ENCODE assay signal across 8 cellular contexts in the genomic region with DNA sequence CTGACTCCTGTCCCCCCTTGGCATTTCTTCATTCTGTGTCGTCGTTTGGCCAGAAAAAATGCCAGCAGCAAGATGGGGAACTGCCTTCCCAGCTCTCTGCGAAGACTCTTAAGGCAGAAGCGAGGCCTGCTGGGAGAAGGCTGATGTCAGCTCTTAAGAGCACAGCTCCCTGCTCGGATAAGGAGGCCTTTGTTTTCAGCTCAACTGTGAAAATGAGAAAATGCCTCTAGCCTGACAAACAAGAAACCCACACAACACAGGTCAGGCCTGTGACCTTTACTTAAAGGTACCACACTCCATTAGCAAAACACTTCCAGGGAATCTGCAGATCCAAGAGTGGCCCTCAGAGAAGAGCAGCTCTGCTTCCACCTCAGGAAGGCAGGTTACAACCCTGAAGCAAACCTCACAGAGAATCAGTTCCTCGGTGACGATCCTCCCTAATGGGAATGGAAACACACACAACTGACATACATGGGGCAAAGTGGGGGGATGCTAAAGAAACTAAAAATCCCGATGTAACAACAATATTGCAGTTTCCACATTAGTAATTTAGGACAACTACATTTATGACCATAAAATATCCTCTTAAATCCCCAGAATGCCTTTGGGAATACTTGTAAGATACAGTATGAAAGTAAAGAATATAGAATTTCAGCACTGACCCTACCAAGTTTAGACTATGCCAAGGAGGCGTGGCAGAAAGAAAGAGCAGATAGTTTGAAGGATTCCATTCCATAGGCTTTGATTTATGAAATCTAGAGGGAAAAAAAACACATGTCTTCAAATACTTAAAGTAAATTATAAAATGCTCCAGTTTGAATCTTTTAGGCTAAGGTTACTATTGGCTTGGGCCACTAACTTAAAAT. TPM values are rescaled to one million over a fixed set of nuclear protein-coding genes. Genes with fewer than 3 reads are reported as not detected.
DNase-seq lines count a peak whose midpoint lies in the region; ATAC-seq and TF ChIP-seq lines count a peak whose summit lies in the region.

No MANE protein-coding gene starts in this region.

- no peaks in the 10 kb centered on the region for H3F3A ChIP-seq in SK-N-SH (replicated peaks; ENCODE audit: insufficient read depth)

- H3K9ac ChIP-seq in SK-N-SH = peak overlapping the region; percentile 29

- peaks cover 96% of the 10 kb centered on the region for H3K79me2 ChIP-seq in SK-N-SH (ENCODE audit: insufficient read depth)

- CTCF ChIA-PET in SK-N-SH (lab: Yijun Ruan, JAX) = no interaction called here
- CTCF ChIA-PET in activated CD4-positive, alpha-beta T cell treated with anti-CD3 and anti-CD28 coated beads, Interleukin-2, amount 10 ng/mL, durations not matched to agents 7 days and 5 days (lab: Charles Lee) = no interaction called here

- peaks cover 3 to 17% of the 10 kb centered on the region in 2 experiments for H3K36me3 ChIP-seq in SK-N-SH (replicated peaks in 1 of 2; ENCODE audit: control insufficient read depth in 1 of 2, insufficient read depth in 2 of 2, low read length in 1 of 2)

- POLR2A ChIA-PET in SK-N-SH (lab: Yijun Ruan, JAX) = no interaction called here
- POLR2A ChIA-PET in activated CD4-positive, alpha-beta T cell treated with anti-CD3 and anti-CD28 coated beads, Interleukin-2, amount 10 ng/mL, durations not matched to agents 7 days and 5 days (lab: Charles Lee) = no interaction called here

- ATAC-seq in HG03159 (IDR thresholded peaks at IDR 0.05; ENCODE audit: unreplicated experiment) = no peak
- ATAC-seq in GM18498 (IDR thresholded peaks at IDR 0.05; ENCODE audit: unreplicated experiment) = no peak

- H3K4me1 ChIP-seq in SK-N-SH (ENCODE audit: control insufficient read depth in 1 of 2, insufficient read depth in 2 of 2, low read depth in 1 of 2, low read length in 1 of 2) = peaks cover 39 to 44% of the 10 kb centered on the region in 2 experiments

- TF ChIP-seq CTCF in SK-N-SH (IDR thresholded peaks at IDR 0.05) (no peak), fibroblast of the aortic adventitia (IDR thresholded peaks at IDR 0.05; ENCODE audit: insufficient read depth, low read length) (no peak)

- H3K9me3 Mint-ChIP-seq in activated CD4-positive, alpha-beta T cell treated with anti-CD3 and anti-CD28 coated beads, Interleukin-2, amount 10 ng/mL, durations not matched to agents 7 days and 5 days = peaks cover 2% of the 10 kb centered on the region

- H3K27me3 Mint-ChIP-seq in activated CD4-positive, alpha-beta T cell treated with anti-CD3 and anti-CD28 coated beads, Interleukin-2, amount 10 ng/mL, durations not matched to agents 7 days and 5 days = no peaks in the 10 kb centered on the region

- WGBS in SK-N-SH (ENCODE audit: low lambda C conversion rate) = 41% methylated on average over 9 of the region's 9 CpGs

- no peak overlapping the region for H3K27ac Mint-ChIP-seq in activated CD4-positive, alpha-beta T cell treated with anti-CD3 and anti-CD28 coated beads, Interleukin-2, amount 10 ng/mL, durations not matched to agents 7 days and 5 days

- no peaks in the 10 kb centered on the region for H3K9me2 ChIP-seq in SK-N-SH

- TF ChIP-seq EP300 in SK-N-SH (IDR thresholded peaks at IDR 0.05; ENCODE audit: borderline replicate concordance in 1 of 2, low read depth in 1 of 2, low read length in 1 of 2) = peak; percentile 6 to 25; a peak in 1 of 4 replicates

- H2AFZ ChIP-seq in SK-N-SH (ENCODE audit: low read depth) = no peak overlapping the region

- DNase-seq in DMS79 treated with DMSO at 0.1 percent for 48 hours (lab: John Stamatoyannopoulos, UW) (peak; percentile 62), SK-N-SH (no peak), fibroblast of the aortic adventitia (ENCODE audit: low read depth) (peak; percentile 81), non-pigmented ciliary epithelial cell (ENCODE audit: low read depth) (peak; percentile 70), NAMALWA (ENCODE audit: low spot score) (no peak)
- no peak for DNase-seq in activated CD4-positive, alpha-beta T cell treated with anti-CD3 and anti-CD28 coated beads, Interleukin-2, amount 10 ng/mL, durations not matched to agents 7 days and 5 days

- H3K27ac ChIP-seq in SK-N-SH (ENCODE audit: low read depth in 2 of 2, low read length in 1 of 2) = peak overlapping the region; percentile 67 to 75

- H3K4me3 Mint-ChIP-seq in activated CD4-positive, alpha-beta T cell treated with anti-CD3 and anti-CD28 coated beads, Interleukin-2, amount 10 ng/mL, durations not matched to agents 7 days and 5 days = no peak overlapping the region

- H3K36me3 Mint-ChIP-seq in activated CD4-positive, alpha-beta T cell treated with anti-CD3 and anti-CD28 coated beads, Interleukin-2, amount 10 ng/mL, durations not matched to agents 7 days and 5 days (ENCODE audit: low read depth) = peaks cover 29% of the 10 kb centered on the region

- H3K4me2 ChIP-seq in SK-N-SH = peak overlapping the region; percentile 7

- 0 out of 4 replicates have a peak overlapping the region, but pooled peaks of 1 of the 2 experiments have one; percentile 21 for H3K4me3 ChIP-seq in SK-N-SH (ENCODE audit: low read depth in 2 of 2, low read length in 1 of 2)
- H3K4me3 ChIP-seq in fibroblast of the aortic adventitia (ENCODE audit: low read depth, low read length) = no peak overlapping the region

- H3K27me3 ChIP-seq in SK-N-SH (ENCODE audit: insufficient read depth) = no peaks in the 10 kb centered on the region

- peaks cover 85% of the 10 kb centered on the region for H4K20me1 ChIP-seq in SK-N-SH (ENCODE audit: insufficient read depth)

- H3K4me1 Mint-ChIP-seq in activated CD4-positive, alpha-beta T cell treated with anti-CD3 and anti-CD28 coated beads, Interleukin-2, amount 10 ng/mL, durations not matched to agents 7 days and 5 days = peaks cover 28% of the 10 kb centered on the region

- H3K9me3 ChIP-seq in SK-N-SH = no peaks in the 10 kb centered on the region

- no peak for TF ChIP-seq RAD21 in SK-N-SH (IDR thresholded peaks at IDR 0.05; ENCODE audit: low read length)

TF ChIP-seq in SK-N-SH, 30 proteins besides CTCF, POLR2A, EP300 and RAD21:
- TF ChIP-seq NFIC (IDR thresholded peaks at IDR 0.05; ENCODE audit: borderline replicate concordance) (peak; percentile 40), RFX5 (IDR thresholded peaks at IDR 0.05; ENCODE audit: low read length) (no peak), GABPA (IDR thresholded peaks at IDR 0.05; ENCODE audit: low read depth) (no peak), RXRA (IDR thresholded peaks at IDR 0.05; ENCODE audit: borderline replicate concordance, low read depth) (peak; percentile 40; the same call in 1 of the 2 replicates), TAF1 (IDR thresholded peaks at IDR 0.05; ENCODE audit: borderline replicate concordance, low read depth, low read length) (no peak), TCF12 (IDR thresholded peaks at IDR 0.05) (peak; percentile 45; the same call in 1 of the 2 replicates), YY1 (IDR thresholded peaks at IDR 0.05; ENCODE audit: low read depth) (0 out of 2 replicates have a peak, but pooled peaks have one; percentile 29), MXI1 (IDR thresholded peaks at IDR 0.05; ENCODE audit: low read depth, low read length) (no peak), ELF1 (IDR thresholded peaks at IDR 0.05) (no peak), SMC3 (IDR thresholded peaks at IDR 0.05; ENCODE audit: low read depth, low read length) (peak; percentile 6; the same call in 1 of the 2 replicates)
- TF ChIP-seq, protein P1, sequence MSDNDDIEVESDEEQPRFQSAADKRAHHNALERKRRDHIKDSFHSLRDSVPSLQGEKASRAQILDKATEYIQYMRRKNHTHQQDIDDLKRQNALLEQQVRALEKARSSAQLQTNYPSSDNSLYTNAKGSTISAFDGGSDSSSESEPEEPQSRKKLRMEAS (IDR thresholded peaks at IDR 0.05; ENCODE audit: low read depth) = peak; percentile 76; the same call in 1 of the 2 replicates
- TF ChIP-seq, protein P2, sequence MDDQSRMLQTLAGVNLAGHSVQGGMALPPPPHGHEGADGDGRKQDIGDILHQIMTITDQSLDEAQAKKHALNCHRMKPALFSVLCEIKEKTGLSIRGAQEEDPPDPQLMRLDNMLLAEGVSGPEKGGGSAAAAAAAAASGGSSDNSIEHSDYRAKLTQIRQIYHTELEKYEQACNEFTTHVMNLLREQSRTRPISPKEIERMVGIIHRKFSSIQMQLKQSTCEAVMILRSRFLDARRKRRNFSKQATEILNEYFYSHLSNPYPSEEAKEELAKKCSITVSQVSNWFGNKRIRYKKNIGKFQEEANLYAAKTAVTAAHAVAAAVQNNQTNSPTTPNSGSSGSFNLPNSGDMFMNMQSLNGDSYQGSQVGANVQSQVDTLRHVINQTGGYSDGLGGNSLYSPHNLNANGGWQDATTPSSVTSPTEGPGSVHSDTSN (IDR thresholded peaks at IDR 0.05) = peak; percentile 39

RNA-seq across cellular contexts. Expression of a gene that starts 52.1 kb away (rescaled TPM):
- polyA plus RNA-seq in SK-N-SH (2012; rRNA removed) = 48.9 and 52.1 TPM in 2 replicates
- polyA plus RNA-seq in SK-N-SH (2012; cell fraction: cytosol; rRNA removed) = 40.5 and 45.5 TPM in 2 replicates
- 60.2 and 71.7 TPM in 2 replicates for polyA plus RNA-seq in SK-N-SH (2012; cell fraction: nucleus; rRNA removed)
- total RNA-seq in fibroblast of the aortic adventitia (ENCODE audit: low replicate concordance) = 94.2 and 131 TPM in 2 replicates
- 10 to 100 TPM; 34.2 to 35.5 TPM for total RNA-seq in activated CD4-positive, alpha-beta T cell treated with anti-CD3 and anti-CD28 coated beads, Interleukin-2, amount 10 ng/mL, durations not matched to agents 7 days and 5 days

Comparison
In these comparisons a context has a peak if more than half of its experiments do, and no peak if none do; other contexts are left out.
1. DNase-seq: peak in DMS79 treated with DMSO at 0.1 percent for 48 hours (single experiment), fibroblast of the aortic adventitia (single experiment) and non-pigmented ciliary epithelial cell (single experiment); none in SK-N-SH (single experiment), NAMALWA (single experiment) and activated CD4-positive, alpha-beta T cell treated with anti-CD3 and anti-CD28 coated beads, Interleukin-2, amount 10 ng/mL, durations not matched to agents 7 days and 5 days (single experiment).